16 cellular contexts compared by ENCODE assay signal in genomic region chr9:137630684-137631083, GRCh38. TPM values are rescaled to one million over a fixed set of nuclear protein-coding genes. Genes with fewer than 3 reads are reported as not detected.
DNase-seq lines count a peak whose midpoint lies in the region; ATAC-seq and TF ChIP-seq lines count a peak whose summit lies in the region.
"Had no signal": no experiment of that assay in that cellular context is flagged by ENCODE, and none has a peak within 500 bp of the region (broad histone marks: within the 10 kb centered on the region; RNA-seq: fewer than 3 reads in every experiment).

No MANE protein-coding gene starts in this region.

- POLR2A ChIA-PET in naive thymus-derived CD4-positive, alpha-beta T cell (lab: Charles Lee) = no interaction called here

- peak overlapping the region; percentile 76; the same call in 1 of the 2 replicates for H3K27ac ChIP-seq in HL-60 (replicated peaks)
- no peak overlapping the region for H3K27ac ChIP-seq in naive thymus-derived CD4-positive, alpha-beta T cell (ENCODE audit: low read depth, low read length)
- H3K27ac ChIP-seq: SK-N-MC had no signal

- peak overlapping the region; percentile 15 to 88 (median 69) for H3K27ac Mint-ChIP-seq in CD14-positive monocyte
- H3K27ac Mint-ChIP-seq in central memory CD8-positive, alpha-beta T cell (ENCODE audit: low read depth) = peak overlapping the region; percentile 54
- H3K27ac Mint-ChIP-seq in naive thymus-derived CD4-positive, alpha-beta T cell = peak overlapping the region; percentile 15 to 94 (median 62)

- peaks cover 53% of the 10 kb centered on the region for H3K4me1 Mint-ChIP-seq in CD14-positive monocyte
- peaks cover 50% of the 10 kb centered on the region for H3K4me1 Mint-ChIP-seq in central memory CD8-positive, alpha-beta T cell
- peaks cover 41 to 83% (median 62%) of the 10 kb centered on the region in 7 donors for H3K4me1 Mint-ChIP-seq in naive thymus-derived CD4-positive, alpha-beta T cell

- intact Hi-C loops in CD14-positive monocyte (cut with micrococcal nuclease) = no loop called here
- intact Hi-C loops in naive thymus-derived CD4-positive, alpha-beta T cell (cut with micrococcal nuclease) = no loop called here

- no peak for ATAC-seq in central memory CD8-positive, alpha-beta T cell (replicated peaks; ENCODE audit: extremely low read depth, poor library complexity, severe bottlenecking)
- no peak for ATAC-seq in naive thymus-derived CD4-positive, alpha-beta T cell
- no peak for ATAC-seq in GM21381 (IDR thresholded peaks at IDR 0.05; ENCODE audit: unreplicated experiment)

- H3K27me3 Mint-ChIP-seq in CD14-positive monocyte (ENCODE audit: low read depth in 3 of 3) = peaks cover 0 to 2% (median 0%) of the 10 kb centered on the region in 3 donors
- H3K27me3 Mint-ChIP-seq in central memory CD8-positive, alpha-beta T cell = no peaks in the 10 kb centered on the region
- no peaks in the 10 kb centered on the region for H3K27me3 Mint-ChIP-seq in naive thymus-derived CD4-positive, alpha-beta T cell

- H3K4me3 ChIP-seq in HL-60 (replicated peaks; ENCODE audit: insufficient read depth, low read length) = no peak overlapping the region
- H3K4me3 ChIP-seq in naive thymus-derived CD4-positive, alpha-beta T cell (ENCODE audit: low read length) = no peak overlapping the region
- H3K4me3 ChIP-seq: esophagus squamous epithelium, SK-N-MC had no signal

- CTCF ChIA-PET in naive thymus-derived CD4-positive, alpha-beta T cell (lab: Charles Lee) = no interaction called here

- peaks cover 10 to 14% of the 10 kb centered on the region in 2 donors for H3K36me3 Mint-ChIP-seq in CD14-positive monocyte
- H3K36me3 Mint-ChIP-seq in central memory CD8-positive, alpha-beta T cell (ENCODE audit: insufficient read depth) = peaks cover 4% of the 10 kb centered on the region
- H3K36me3 Mint-ChIP-seq in naive thymus-derived CD4-positive, alpha-beta T cell = peaks cover 0 to 12% (median 0%) of the 10 kb centered on the region in 5 donors

- DNase-seq in CD14-positive monocyte (ENCODE audit: low spot score) (no peak), HL-60 (ENCODE audit: low read depth in 1 of 2, low spot score in 1 of 2) (no peak), NCI-H1930 (lab: John Stamatoyannopoulos, UW) (no peak), NOMO-1 (lab: John Stamatoyannopoulos, UW; ENCODE audit: unreplicated experiment in 2 of 2) (no peak), RPMI8226 (no peak)
- no peak for DNase-seq in central memory CD8-positive, alpha-beta T cell (ENCODE audit: low spot score in 2 of 2)
- no peak for DNase-seq in naive thymus-derived CD4-positive, alpha-beta T cell
- DNase-seq: Caco-2, caudate nucleus, esophagus squamous epithelium, KBM-7, NCI-H1694, substantia nigra had no signal

- no peaks in the 10 kb centered on the region for H3K27me3 ChIP-seq in HL-60 (ENCODE audit: insufficient read depth, poor library complexity, severe bottlenecking)
- H3K27me3 ChIP-seq in naive thymus-derived CD4-positive, alpha-beta T cell (ENCODE audit: control insufficient read depth in 2 of 2, insufficient read depth in 2 of 2, low read length in 2 of 2) = no peaks in the 10 kb centered on the region
- H3K27me3 ChIP-seq: esophagus squamous epithelium had no signal

- peak overlapping the region in 1 of 2 donors; percentile 1 for H3K4me3 Mint-ChIP-seq in CD14-positive monocyte
- peak overlapping the region; percentile 29 for H3K4me3 Mint-ChIP-seq in central memory CD8-positive, alpha-beta T cell
- H3K4me3 Mint-ChIP-seq in naive thymus-derived CD4-positive, alpha-beta T cell = peak overlapping the region in 8 of 10 donors; percentile 1 to 90 (median 59)
- H3K4me3 Mint-ChIP-seq: mesothelial cell of epicardium had no signal

- TF ChIP-seq CTCF in CD14-positive monocyte (IDR thresholded peaks at IDR 0.05) (no peak), HL-60 (IDR thresholded peaks at IDR 0.05; ENCODE audit: insufficient read depth, low read length) (no peak)

- H3K36me3 ChIP-seq in naive thymus-derived CD4-positive, alpha-beta T cell (ENCODE audit: control insufficient read depth in 2 of 3, insufficient read depth in 3 of 3, low read length in 3 of 3) = no peaks in the 10 kb centered on the region
- H3K36me3 ChIP-seq: esophagus squamous epithelium had no signal

- H3K9me3 Mint-ChIP-seq in CD14-positive monocyte = no peaks in the 10 kb centered on the region
- no peaks in the 10 kb centered on the region for H3K9me3 Mint-ChIP-seq in central memory CD8-positive, alpha-beta T cell
- H3K9me3 Mint-ChIP-seq in naive thymus-derived CD4-positive, alpha-beta T cell = no peaks in the 10 kb centered on the region
- H3K9me3 Mint-ChIP-seq: mesothelial cell of epicardium had no signal

- H3K4me1 ChIP-seq in naive thymus-derived CD4-positive, alpha-beta T cell (ENCODE audit: control insufficient read depth in 2 of 2, insufficient read depth in 2 of 2, low read length in 2 of 2) = peaks cover 11 to 41% of the 10 kb centered on the region in 2 donors
- H3K4me1 ChIP-seq: Caco-2 had no signal

- H3K9me3 ChIP-seq in naive thymus-derived CD4-positive, alpha-beta T cell (ENCODE audit: control insufficient read depth in 2 of 3, low read length in 3 of 3) = no peaks in the 10 kb centered on the region
- H3K9me3 ChIP-seq: Caco-2, esophagus squamous epithelium had no signal

RNA-seq across cellular contexts. Expression of gene EHMT1, which starts 11.9 kb away (rescaled TPM):
- 10 to 100 TPM; 10.1 to 15.0 TPM for polyA plus RNA-seq in CD14-positive monocyte
- 100 to 1,000 TPM; 111 to 132 (median 117) TPM for total RNA-seq in naive thymus-derived CD4-positive, alpha-beta T cell
- polyA plus RNA-seq in naive thymus-derived CD4-positive, alpha-beta T cell = 10 to 100 TPM; 24.7 to 43.0 TPM

RNA-seq across cellular contexts. Expression of gene ARRDC1, which starts 25.2 kb away (rescaled TPM):
- 10 to 100 TPM; 83.2 to 87.6 TPM for polyA plus RNA-seq in CD14-positive monocyte
- total RNA-seq in naive thymus-derived CD4-positive, alpha-beta T cell = 100 to 1,000 TPM in 1 of 5 experiments, 10 to 100 TPM in 4; 53.7 to 126 (median 82.6) TPM
- 10 to 100 TPM; 35.2 to 56.3 TPM for polyA plus RNA-seq in naive thymus-derived CD4-positive, alpha-beta T cell

RNA-seq across cellular contexts. Expression of gene ZMYND19, which starts 40.4 kb away (rescaled TPM):
- 1 to 10 TPM; 1.9 to 4.5 TPM for polyA plus RNA-seq in CD14-positive monocyte
- 10 to 100 TPM; 13.3 to 32.4 (median 26.6) TPM for total RNA-seq in naive thymus-derived CD4-positive, alpha-beta T cell
- 1 to 10 TPM; 4.5 to 9.8 TPM for polyA plus RNA-seq in naive thymus-derived CD4-positive, alpha-beta T cell

RNA-seq across cellular contexts. Expression of gene DPH7, which starts 52.0 kb away (rescaled TPM):
- 10 to 100 TPM; 13.1 to 14.2 TPM for polyA plus RNA-seq in CD14-positive monocyte
- total RNA-seq in naive thymus-derived CD4-positive, alpha-beta T cell = 10 to 100 TPM; 43.4 to 77.5 (median 49.9) TPM
- 10 to 100 TPM; 29.7 to 45.3 TPM for polyA plus RNA-seq in naive thymus-derived CD4-positive, alpha-beta T cell
